ENCODE assay signal across 12 cellular contexts in the genomic region with DNA sequence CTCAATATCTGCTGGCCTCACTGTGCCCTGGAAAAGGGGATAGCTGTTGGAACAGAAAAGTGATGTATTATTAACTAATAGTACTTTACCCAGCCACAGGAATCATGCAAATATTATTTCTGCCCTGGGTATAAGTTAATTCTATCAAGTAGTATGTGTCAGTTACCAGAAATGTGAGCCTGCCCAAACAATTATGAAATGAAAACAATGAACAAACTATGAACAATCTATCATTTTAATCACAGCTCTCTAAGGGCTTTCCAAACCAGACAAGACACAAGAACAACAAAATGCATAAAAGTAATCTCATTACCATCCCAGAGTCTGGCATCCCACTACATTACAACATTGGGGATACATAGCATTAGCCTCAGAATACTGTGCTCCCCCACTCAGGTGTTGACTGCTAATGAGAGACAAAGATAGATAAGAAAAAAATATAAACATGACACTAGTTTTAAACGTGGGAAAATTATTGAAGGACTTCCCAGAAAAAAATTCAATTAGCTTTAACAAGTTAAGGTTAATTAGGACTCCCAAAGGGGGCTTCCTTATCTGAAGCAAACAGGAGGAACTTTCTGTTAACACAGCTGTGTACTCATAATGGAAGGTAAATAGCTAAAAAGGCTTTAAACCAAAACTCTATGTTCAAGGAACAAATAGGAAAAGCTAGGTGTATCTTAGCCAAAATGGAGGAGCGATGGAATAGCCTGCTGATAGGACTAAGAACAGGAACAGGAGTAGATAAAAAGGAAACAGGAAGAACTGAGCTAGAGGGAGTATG. TPM values are rescaled to one million over a fixed set of nuclear protein-coding genes. Genes with fewer than 3 reads are reported as not detected.
DNase-seq lines count a peak whose midpoint lies in the region; ATAC-seq and TF ChIP-seq lines count a peak whose summit lies in the region.
"Had no signal": no experiment of that assay in that cellular context is flagged by ENCODE, and none has a peak within 500 bp of the region (broad histone marks: within the 10 kb centered on the region; RNA-seq: fewer than 3 reads in every experiment).

No MANE protein-coding gene starts in this region.

- H3K4ac ChIP-seq in mesenchymal stem cell (ENCODE audit: low read depth in 1 of 2, low read length in 2 of 2) = no peak overlapping the region

- no peaks in the 10 kb centered on the region for H3K9me3 Mint-ChIP-seq in activated naive CD8-positive, alpha-beta T cell treated with anti-CD3 and anti-CD28 coated beads for 36 hours

- H3K4me2 ChIP-seq in BLaER1 (peak overlapping the region; percentile 82), GM23248 (ENCODE audit: unreplicated experiment) (peak overlapping the region; percentile 41), mesenchymal stem cell (ENCODE audit: low read length, poor library complexity, severe bottlenecking) (no peak overlapping the region)

- peaks cover 80% of the 10 kb centered on the region for H3K79me2 ChIP-seq in GM23248 (ENCODE audit: insufficient read depth)

- H3K4me3 Mint-ChIP-seq in activated naive CD8-positive, alpha-beta T cell treated with anti-CD3 and anti-CD28 coated beads for 36 hours = peak overlapping the region; percentile 15

- no peak overlapping the region for H2BK5ac ChIP-seq in mesenchymal stem cell (ENCODE audit: low read depth, low read length, poor library complexity, severe bottlenecking)

- ATAC-seq in HG03139 (IDR thresholded peaks at IDR 0.05; ENCODE audit: unreplicated experiment) (no peak), GM18498 (IDR thresholded peaks at IDR 0.05; ENCODE audit: unreplicated experiment) (no peak), foreskin keratinocyte (no peak)
- ATAC-seq: left lung had no signal

- no peak overlapping the region for H2BK15ac ChIP-seq in mesenchymal stem cell (ENCODE audit: low read depth, poor library complexity, severe bottlenecking)

- no peak overlapping the region for H3K27ac ChIP-seq in BLaER1
- peak overlapping the region; percentile 28 for H3K27ac ChIP-seq in GM23248
- peak overlapping the region; percentile 32 for H3K27ac ChIP-seq in mesenchymal stem cell (ENCODE audit: low read length, poor library complexity, severe bottlenecking)
- no peak overlapping the region for H3K27ac ChIP-seq in foreskin keratinocyte

- peaks cover 28% of the 10 kb centered on the region for H3K4me1 ChIP-seq in BLaER1
- peaks cover 34% of the 10 kb centered on the region for H3K4me1 ChIP-seq in GM23248 (ENCODE audit: insufficient read depth)
- peaks cover 5% of the 10 kb centered on the region for H3K4me1 ChIP-seq in mesenchymal stem cell (ENCODE audit: control insufficient read depth, insufficient read depth, low read depth, low read length)
- H3K4me1 ChIP-seq in foreskin keratinocyte = peaks cover 18% of the 10 kb centered on the region

- no peak overlapping the region for H3K23ac ChIP-seq in mesenchymal stem cell (ENCODE audit: low read length in 2 of 2)

- H3K9me3 ChIP-seq in BLaER1 (no peaks in the 10 kb centered on the region), GM23248 (ENCODE audit: low read depth) (no peaks in the 10 kb centered on the region), mesenchymal stem cell (ENCODE audit: control insufficient read depth, low read length) (no peaks in the 10 kb centered on the region)
- H3K9me3 ChIP-seq: left lung, sigmoid colon had no signal

- in situ Hi-C loops in GM23248 (cut with MboI) = no loop called here

- H4K91ac ChIP-seq in mesenchymal stem cell (ENCODE audit: low read length) = no peak overlapping the region

- H3K14ac ChIP-seq in mesenchymal stem cell (ENCODE audit: low read length in 2 of 2) = no peak overlapping the region

- peaks cover 4% of the 10 kb centered on the region for H3K79me1 ChIP-seq in mesenchymal stem cell (replicated peaks; ENCODE audit: low read length, poor library complexity, severe bottlenecking)

- no peak overlapping the region for H2AK5ac ChIP-seq in mesenchymal stem cell (ENCODE audit: low read length, severe bottlenecking)

- H3K4me3 ChIP-seq in BLaER1 (no peak overlapping the region), GM23248 (peak overlapping the region; percentile 9; the same call in 1 of the 2 replicates), mesenchymal stem cell (ENCODE audit: insufficient read depth in 1 of 2, low read depth in 1 of 2, low read length in 2 of 2) (no peak overlapping the region)
- H3K4me3 ChIP-seq: sigmoid colon had no signal

- no peak overlapping the region for H2BK12ac ChIP-seq in mesenchymal stem cell (ENCODE audit: low read length in 2 of 2)

- H3K9ac ChIP-seq in BLaER1 (no peak overlapping the region), GM23248 (0 out of 2 replicates have a peak overlapping the region, but pooled peaks have one; percentile 2), mesenchymal stem cell (ENCODE audit: low read length) (peak overlapping the region; percentile 7)

- H3K27me3 ChIP-seq in BLaER1 (peaks cover 12% of the 10 kb centered on the region; the same call in 1 of the 2 replicates), GM23248 (replicated peaks; ENCODE audit: insufficient read depth) (no peaks in the 10 kb centered on the region), mesenchymal stem cell (ENCODE audit: control insufficient read depth in 1 of 2, insufficient read depth in 1 of 2, low read length in 2 of 2) (no peaks in the 10 kb centered on the region), foreskin keratinocyte (no peaks in the 10 kb centered on the region)
- H3K27me3 ChIP-seq: left lung, sigmoid colon had no signal

- peaks cover 15% of the 10 kb centered on the region for H3K36me3 Mint-ChIP-seq in activated naive CD8-positive, alpha-beta T cell treated with anti-CD3 and anti-CD28 coated beads for 36 hours

- no peak overlapping the region for H3K18ac ChIP-seq in mesenchymal stem cell (ENCODE audit: low read depth in 1 of 2, low read length in 2 of 2)

- no peak overlapping the region for H4K8ac ChIP-seq in mesenchymal stem cell (ENCODE audit: low read length)

- H3K36me3 ChIP-seq in BLaER1 = peaks cover 30% of the 10 kb centered on the region
- H3K36me3 ChIP-seq in GM23248 (ENCODE audit: low read depth) = peaks cover 7% of the 10 kb centered on the region; the same call in 1 of the 2 replicates
- H3K36me3 ChIP-seq in mesenchymal stem cell (ENCODE audit: control insufficient read depth in 1 of 2, insufficient read depth in 2 of 2, low read depth in 1 of 2, low read length in 2 of 2) = peaks cover 0 to 23% of the 10 kb centered on the region in 2 experiments

- H4K20me1 ChIP-seq in BLaER1 = peaks cover 64% of the 10 kb centered on the region
- 0 out of 2 replicates have a peak, but pooled peaks cover 3% of the 10 kb centered on the region for H4K20me1 ChIP-seq in GM23248 (ENCODE audit: insufficient read depth)

- no peaks in the 10 kb centered on the region for H3K27me3 Mint-ChIP-seq in activated naive CD8-positive, alpha-beta T cell treated with anti-CD3 and anti-CD28 coated beads for 36 hours

- WGBS in GM23248 (ENCODE audit: low coverage in 1 of 2, low lambda C conversion rate in 2 of 2, missing lambda C conversion rate in 2 of 2), 2 experiments = 43 to 50% methylated on average over 2 of the region's 2 CpGs
- 69% methylated on average over 2 of the region's 2 CpGs for WGBS in mesenchymal stem cell

- H3K9me2 ChIP-seq in GM23248 (ENCODE audit: insufficient read depth) = no peaks in the 10 kb centered on the region

- H2AFZ ChIP-seq in GM23248 (no peak overlapping the region), mesenchymal stem cell (ENCODE audit: low read depth, low read length) (no peak overlapping the region)

- H3K4me1 Mint-ChIP-seq in activated naive CD8-positive, alpha-beta T cell treated with anti-CD3 and anti-CD28 coated beads for 36 hours = peaks cover 54% of the 10 kb centered on the region

- DNase-seq in GM23248 (peak; percentile 50), mesenchymal stem cell (no peak), NCI-H187 treated with DMSO at 0.1 percent for 48 hours (lab: John Stamatoyannopoulos, UW) (no peak), foreskin keratinocyte (no peak)
- no peak for DNase-seq in activated naive CD8-positive, alpha-beta T cell treated with anti-CD3 and anti-CD28 coated beads for 36 hours
- DNase-seq: DMS53, left lung, sigmoid colon, T-helper 9 cell had no signal

- no peak overlapping the region for H2BK120ac ChIP-seq in mesenchymal stem cell (ENCODE audit: low read depth, low read length)

- no peak overlapping the region for H3K27ac Mint-ChIP-seq in activated naive CD8-positive, alpha-beta T cell treated with anti-CD3 and anti-CD28 coated beads for 36 hours

- peaks cover 14% of the 10 kb centered on the region; the same call in 1 of the 2 replicates for H3F3A ChIP-seq in GM23248 (ENCODE audit: insufficient read depth)

- no peak for TF ChIP-seq CTCF in foreskin keratinocyte (conservative IDR thresholded peaks at IDR 0.05)

RNA-seq across cellular contexts. Expression of a gene that starts 3.3 kb away (rescaled TPM):
- total RNA-seq in GM23248 (2014; rRNA removed; shearing (Covaris generic)) = 24.5 and 40.2 TPM in 2 replicates
- polyA plus RNA-seq in GM23248 (2016; fragmentation: Nextera tagmentation; extraction: Ambion mirVana) (24.4 and 26.4 TPM in 2 replicates), foreskin keratinocyte (9.5 and 9.8 TPM in 2 replicates)
- total RNA-seq in activated naive CD8-positive, alpha-beta T cell treated with anti-CD3 and anti-CD28 coated beads for 36 hours = 10 to 100 TPM; 33.4 to 35.1 TPM
- polyA plus RNA-seq in mesenchymal stem cell (2013, experiment 1 of 2) = 42.5 TPM
- polyA plus RNA-seq in mesenchymal stem cell (2013, experiment 2 of 2) = 39.8 TPM
- total RNA-seq in foreskin keratinocyte = 21.3 and 23.5 TPM in 2 replicates

RNA-seq across cellular contexts. Expression of a gene that starts 41.6 kb away (rescaled TPM):
- 10.9 and 17.3 TPM in 2 replicates for total RNA-seq in GM23248 (2014; rRNA removed; shearing (Covaris generic))
- polyA plus RNA-seq in GM23248 (2016; fragmentation: Nextera tagmentation; extraction: Ambion mirVana) = 19.6 and 20.1 TPM in 2 replicates
- total RNA-seq in activated naive CD8-positive, alpha-beta T cell treated with anti-CD3 and anti-CD28 coated beads for 36 hours = 10 to 100 TPM; 12.0 to 13.0 TPM
- polyA plus RNA-seq in mesenchymal stem cell (2013, experiment 1 of 2) = 14.8 TPM
- 14.9 TPM for polyA plus RNA-seq in mesenchymal stem cell (2013, experiment 2 of 2)
- 15.7 and 18.0 TPM in 2 replicates for total RNA-seq in foreskin keratinocyte
- 8.9 and 9.4 TPM in 2 replicates for polyA plus RNA-seq in foreskin keratinocyte

Comparison
In these comparisons a context has a peak if more than half of its experiments do, and no peak if none do; other contexts are left out.
1. H3K27ac ChIP-seq: peak in GM23248 (single experiment) and mesenchymal stem cell (single experiment); none in BLaER1 (single experiment) and foreskin keratinocyte (single experiment).